In genomic region chr7:156014808-156015207, GRCh38 we compare ENCODE assay signal across 24 cellular contexts.
"Had no signal": no experiment of that assay in that cellular context is flagged by ENCODE, and none has a peak within 500 bp of the region (broad histone marks: within the 10 kb centered on the region; RNA-seq: fewer than 3 reads in every experiment).

No MANE protein-coding gene starts in this region.

- DNase-seq: activated CD4-positive, alpha-beta T cell treated with anti-CD3 and anti-CD28 coated beads for 48 hours; activated CD4-positive, alpha-beta T cell treated with anti-CD3 and anti-CD28 coated beads, Interleukin-2, amount 50 U/mL, for 48 hours; activated effector memory CD4-positive, alpha-beta T cell treated with anti-CD3 and anti-CD28 coated beads, Interleukin-2, amount 50 U/mL, for 16 hours; activated naive CD4-positive, alpha-beta T cell treated with Interleukin-2 at 50 U/mL for 16 hours; activated T-cell treated with anti-CD3 and anti-CD28 coated beads, Interleukin-2, amount 50 U/mL, for 4 hours; cerebellar nuclear complex; IMR-90; KBM-7; NCI-H1092; NCI-H1417; NCI-H1930; NCI-H2171; NCI-H2227 treated with DMSO at 0.1 percent for 48 hours; NCI-H446 treated with DMSO at 0.1 percent for 48 hours; NCI-H524 treated with DMSO at 0.1 percent for 48 hours; NCI-H748 treated with DMSO at 0.1 percent for 48 hours; OCI-M1; Right ventricle myocardium superior; RPMI8226 had no signal

- H3K4me3 Mint-ChIP-seq: activated T-cell treated with anti-CD3 and anti-CD28 coated beads, Interleukin-2, amount 50 U/mL, for 4 hours; T-helper 1 cell treated with Interleukin-12 subunit alpha and Interleukin-12 subunit beta and Interleukin-4 antibody, amounts not matched to agents 30 μg/mL and 1 μg/mL, for 36 hours had no signal

- ATAC-seq: activated CD4-positive, CD25-positive, alpha-beta regulatory T cell treated with anti-CD3 and anti-CD28 coated beads, Interleukin-2, amount 50 U/mL, for 24 hours; Panc1 had no signal

- H3K36me3 ChIP-seq: SJSA1 had no signal

- H3K27ac ChIP-seq: SJSA1 had no signal

- H3K4me1 ChIP-seq: SJSA1 had no signal

- H3K27ac Mint-ChIP-seq: activated naive CD4-positive, alpha-beta T cell treated with anti-CD3 and anti-CD28 coated beads, Interleukin-2, amount 50 U/mL, for 72 hours; T-helper 1 cell treated with Interleukin-12 subunit alpha and Interleukin-12 subunit beta and Interleukin-4 antibody, amounts not matched to agents 30 μg/mL and 1 μg/mL, for 36 hours had no signal

- H3K4me3 ChIP-seq: SJSA1 had no signal
